ENCODE assay signal across 8 cellular contexts in the genomic region with DNA sequence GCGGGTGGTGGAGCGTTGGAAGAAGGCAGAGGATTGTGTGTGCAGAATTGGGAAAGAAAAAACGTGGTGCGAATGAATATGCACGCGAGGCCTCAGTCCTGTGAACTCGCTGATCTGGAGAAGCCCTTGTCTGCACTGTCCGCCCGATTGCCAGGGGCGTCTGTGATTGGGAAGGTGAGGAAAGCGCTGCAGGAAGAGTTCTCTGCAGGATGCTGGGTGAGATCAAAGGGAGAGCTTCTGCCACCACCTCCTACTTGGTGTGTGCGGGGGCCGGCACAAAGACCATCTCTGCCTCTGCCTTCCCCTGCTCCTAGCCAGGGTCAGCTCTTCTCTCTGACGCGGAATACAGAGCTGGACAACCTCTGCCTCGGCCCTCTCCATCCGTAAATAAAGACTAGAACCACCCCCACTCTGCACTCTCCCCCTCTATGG. TPM values are rescaled to one million over a fixed set of nuclear protein-coding genes. Genes with fewer than 3 reads are reported as not detected.
DNase-seq lines count a peak whose midpoint lies in the region; ATAC-seq and TF ChIP-seq lines count a peak whose summit lies in the region.

No MANE protein-coding gene starts in this region.

- peak overlapping the region; percentile 62 for H4K8ac ChIP-seq in mesenchymal stem cell (ENCODE audit: low read length)

- WGBS in mesenchymal stem cell: 19% methylated on average over 17 of the region's 17 CpGs

- H3K4me1 ChIP-seq in left ventricle myocardium inferior (peaks cover 49% of the 10 kb centered on the region), mesenchymal stem cell (ENCODE audit: control insufficient read depth, insufficient read depth, low read depth, low read length) (peaks cover 18% of the 10 kb centered on the region), vagina (peaks cover 41% of the 10 kb centered on the region)

- peaks cover 1% of the 10 kb centered on the region for H3K79me1 ChIP-seq in mesenchymal stem cell (replicated peaks; ENCODE audit: low read length, poor library complexity, severe bottlenecking)

- H3K27ac ChIP-seq in left ventricle myocardium inferior (replicated peaks) (peak overlapping the region; percentile 91), brain microvascular endothelial cell (no peak overlapping the region), mesenchymal stem cell (ENCODE audit: low read length, poor library complexity, severe bottlenecking) (no peak overlapping the region), vagina (peak overlapping the region; percentile 70)

- no peak overlapping the region for H2AK5ac ChIP-seq in mesenchymal stem cell (ENCODE audit: low read length, severe bottlenecking)

- intact Hi-C loops in left ventricle myocardium inferior (cut with micrococcal nuclease) (no loop called here), cardiac septum (cut with DNase I) (loop anchor here (10.0 kb wide), 1 partner anchor 839 kb away; the partner anchor contains the start of gene RPL27), vagina (cut with DNase I) (no loop called here)

- H3K36me3 ChIP-seq in left ventricle myocardium inferior (peaks cover 6% of the 10 kb centered on the region), brain microvascular endothelial cell (replicated peaks) (no peaks in the 10 kb centered on the region), mesenchymal stem cell (ENCODE audit: control insufficient read depth in 1 of 2, insufficient read depth in 2 of 2, low read depth in 1 of 2, low read length in 2 of 2) (peaks cover 4 to 7% of the 10 kb centered on the region in 2 experiments), vagina (no peaks in the 10 kb centered on the region)

- H3K4ac ChIP-seq in mesenchymal stem cell (ENCODE audit: low read depth in 1 of 2, low read length in 2 of 2): peak overlapping the region in 1 of 2 experiments; percentile 60

- H3K9ac ChIP-seq in mesenchymal stem cell (ENCODE audit: low read length): peak overlapping the region; percentile 100

- no peak overlapping the region for H4K91ac ChIP-seq in mesenchymal stem cell (ENCODE audit: low read length)

- no peak for ATAC-seq in GM21528 (IDR thresholded peaks at IDR 0.05; ENCODE audit: low FRiP score, unreplicated experiment)

- H2BK15ac ChIP-seq in mesenchymal stem cell (ENCODE audit: low read depth, poor library complexity, severe bottlenecking): no peak overlapping the region

- in situ Hi-C loops in brain microvascular endothelial cell (cut with HindIII; ENCODE audit: low pct_ligation_motif_present, low sequenced_read_pairs): no loop called here

- peak overlapping the region; percentile 100 for H3K4me3 ChIP-seq in left ventricle myocardium inferior
- H3K4me3 ChIP-seq in brain microvascular endothelial cell (ENCODE audit: low read depth, low read length): peak overlapping the region; percentile 60
- peak overlapping the region; percentile 31 to 100 for H3K4me3 ChIP-seq in mesenchymal stem cell (ENCODE audit: insufficient read depth in 1 of 2, low read depth in 1 of 2, low read length in 2 of 2)
- peak overlapping the region; percentile 96 to 97 for H3K4me3 ChIP-seq in vagina

- TF ChIP-seq POLR2A in vagina (IDR thresholded peaks at IDR 0.05): no peak

- H3K9me3 ChIP-seq in left ventricle myocardium inferior (replicated peaks) (no peaks in the 10 kb centered on the region), mesenchymal stem cell (ENCODE audit: control insufficient read depth, low read length) (no peaks in the 10 kb centered on the region), vagina (no peaks in the 10 kb centered on the region)

- no peak overlapping the region for H2BK12ac ChIP-seq in mesenchymal stem cell (ENCODE audit: low read length in 2 of 2)

- no peak overlapping the region for H2BK120ac ChIP-seq in mesenchymal stem cell (ENCODE audit: low read depth, low read length)

- TF ChIP-seq CTCF in left ventricle myocardium inferior (IDR thresholded peaks at IDR 0.05; ENCODE audit: borderline replicate concordance): no peak
- TF ChIP-seq CTCF in brain microvascular endothelial cell (IDR thresholded peaks at IDR 0.05; ENCODE audit: low read depth, low read length, missing control alignments): no peak
- no peak for TF ChIP-seq CTCF in vagina (IDR thresholded peaks at IDR 0.05)

- H3K23ac ChIP-seq in mesenchymal stem cell (ENCODE audit: low read length in 2 of 2): peak overlapping the region in 1 of 2 experiments; percentile 80

- DNase-seq in left ventricle myocardium inferior (no peak), cardiac septum (ENCODE audit: low spot score) (no peak), brain microvascular endothelial cell (no peak), mesenchymal stem cell (peak; percentile 53), vagina (ENCODE audit: extremely low spot score in 2 of 2) (no peak), middle frontal gyrus (ENCODE audit: extremely low spot score, low spot score) (no peak), NCI-H2196 (lab: John Stamatoyannopoulos, UW; ENCODE audit: unreplicated experiment) (no peak)

- H3K14ac ChIP-seq in mesenchymal stem cell (ENCODE audit: low read length in 2 of 2): no peak overlapping the region

- no peak overlapping the region for H2BK5ac ChIP-seq in mesenchymal stem cell (ENCODE audit: low read depth, low read length, poor library complexity, severe bottlenecking)

- peak overlapping the region; percentile 32 for H2AFZ ChIP-seq in mesenchymal stem cell (ENCODE audit: low read depth, low read length)

- no peaks in the 10 kb centered on the region for H3K27me3 ChIP-seq in left ventricle myocardium inferior (ENCODE audit: low read depth)
- no peaks in the 10 kb centered on the region for H3K27me3 ChIP-seq in brain microvascular endothelial cell (replicated peaks)
- H3K27me3 ChIP-seq in mesenchymal stem cell (ENCODE audit: control insufficient read depth in 1 of 2, insufficient read depth in 1 of 2, low read length in 2 of 2): no peaks in the 10 kb centered on the region
- no peaks in the 10 kb centered on the region for H3K27me3 ChIP-seq in vagina

- peak overlapping the region in 1 of 2 experiments; percentile 29 for H3K18ac ChIP-seq in mesenchymal stem cell (ENCODE audit: low read depth in 1 of 2, low read length in 2 of 2)

- H3K4me2 ChIP-seq in mesenchymal stem cell (ENCODE audit: low read length, poor library complexity, severe bottlenecking): peak overlapping the region; percentile 40

RNA-seq across cellular contexts. Expression of gene RAB5C, which starts 0.8 kb away (rescaled TPM):
- total RNA-seq in left ventricle myocardium inferior (38.6 TPM), cardiac septum (43.9 TPM), vagina (111 TPM)
- 239 TPM for polyA plus RNA-seq in mesenchymal stem cell (2013, experiment 1 of 2)
- polyA plus RNA-seq in mesenchymal stem cell (2013, experiment 2 of 2): 228 TPM

RNA-seq across cellular contexts. Expression of gene KCNH4, which starts 25.3 kb away (rescaled TPM):
- total RNA-seq in left ventricle myocardium inferior (0.16 TPM), cardiac septum (not detected), vagina (not detected)
- not detected for polyA plus RNA-seq in mesenchymal stem cell (2013, experiment 1 of 2)
- not detected for polyA plus RNA-seq in mesenchymal stem cell (2013, experiment 2 of 2)

RNA-seq across cellular contexts. Expression of gene HCRT, which starts 29.6 kb away (rescaled TPM):
- total RNA-seq in left ventricle myocardium inferior (not detected), cardiac septum (not detected), vagina (not detected)
- polyA plus RNA-seq in mesenchymal stem cell (2013, experiment 1 of 2): not detected
- not detected for polyA plus RNA-seq in mesenchymal stem cell (2013, experiment 2 of 2)

RNA-seq across cellular contexts. Expression of gene HSPB9, which starts 33.0 kb away (rescaled TPM):
- not detected for total RNA-seq in left ventricle myocardium inferior
- total RNA-seq in cardiac septum: not detected
- polyA plus RNA-seq in mesenchymal stem cell (2013, experiment 1 of 2): not detected
- polyA plus RNA-seq in mesenchymal stem cell (2013, experiment 2 of 2): not detected
- 1.2 TPM for total RNA-seq in vagina

RNA-seq across cellular contexts. Expression of gene KAT2A, which starts 34.5 kb away (rescaled TPM):
- total RNA-seq in left ventricle myocardium inferior (25.7 TPM), cardiac septum (17.3 TPM), vagina (63.1 TPM)
- polyA plus RNA-seq in mesenchymal stem cell (2013, experiment 1 of 2): 14.9 TPM
- polyA plus RNA-seq in mesenchymal stem cell (2013, experiment 2 of 2): 14.8 TPM

Comparison
In these comparisons a context has a peak if more than half of its experiments do, and no peak if none do; other contexts are left out.
1. H3K27ac ChIP-seq: peak in left ventricle myocardium inferior (single experiment) and vagina (single experiment); none in brain microvascular endothelial cell (single experiment) and mesenchymal stem cell (single experiment).
2. Peak in every context shown above with its lines, with median percentiles within 50 percentile points of each other: H3K4me3 ChIP-seq.